In the genomic region with DNA sequence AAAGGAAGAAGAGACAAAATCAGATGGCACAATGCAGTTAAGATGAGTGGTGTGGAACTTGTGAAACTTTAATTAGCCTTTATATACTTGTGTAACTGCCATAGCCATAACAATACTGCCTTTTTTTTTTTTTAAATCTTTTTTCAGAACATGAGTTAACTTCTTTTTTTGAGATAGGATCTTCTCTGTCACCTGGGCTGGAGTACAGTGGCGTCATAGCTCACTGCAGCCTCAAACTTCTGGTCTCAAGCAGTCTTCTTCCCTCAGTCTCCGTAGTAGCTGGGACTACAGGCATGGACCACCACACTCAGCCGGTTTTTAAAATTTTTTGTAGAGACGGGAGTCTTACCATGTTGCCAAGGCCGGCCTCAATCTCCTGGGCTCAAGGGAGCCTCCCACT, we compare ENCODE assay signal across 19 cellular contexts. TPM values are rescaled to one million over a fixed set of nuclear protein-coding genes. Genes with fewer than 3 reads are reported as not detected.
A peak's percentile ranks its signal among the peaks of the same experiment; 100 is the strongest.
DNase-seq lines count a peak whose midpoint lies in the region; ATAC-seq and TF ChIP-seq lines count a peak whose summit lies in the region.
"Had no signal": no experiment of that assay in that cellular context is flagged by ENCODE, and none has a peak within 500 bp of the region (broad histone marks: within the 10 kb centered on the region; RNA-seq: fewer than 3 reads in every experiment).

No MANE protein-coding gene starts in this region.

- no peak for TF ChIP-seq CTCF in CD8-positive, alpha-beta T cell (IDR thresholded peaks at IDR 0.05)

- CTCF ChIA-PET in CD8-positive, alpha-beta T cell (lab: Charles Lee): no interaction called here

- POLR2A ChIA-PET in CD8-positive, alpha-beta T cell (lab: Charles Lee): no interaction called here

- H3K36me3 Mint-ChIP-seq in activated T-cell treated with anti-CD3 and anti-CD28 coated beads, Interleukin-2, amount 50 U/mL, for 72 hours (ENCODE audit: insufficient read depth in 2 of 2): peaks cover 9 to 35% of the 10 kb centered on the region in 2 donors
- H3K36me3 Mint-ChIP-seq in CD8-positive, alpha-beta T cell: peaks cover 47% of the 10 kb centered on the region
- peaks cover 43% of the 10 kb centered on the region for H3K36me3 Mint-ChIP-seq in activated T-helper 1 cell treated with anti-CD3 and anti-CD28 coated beads, Interleukin-12 subunit alpha, Interleukin-12 subunit beta, Interleukin-2, Interleukin-4 antibody, amounts not matched to agents 30 ng/mL and 10 ng/mL and 1 ng/mL, durations not matched to agents 14 hours and 24 hours and 36 hours (ENCODE audit: low read depth)
- H3K36me3 Mint-ChIP-seq in natural killer cell treated with Interleukin-12 subunit alpha and Interleukin-12 subunit beta and Interleukin-15 and Interleukin-18, amount 100 ng/mL, for 72 hours: peaks cover 11% of the 10 kb centered on the region

- TF ChIP-seq POLR2A in erythroblast (IDR thresholded peaks at IDR 0.05; ENCODE audit: low read length): no peak

- peaks cover 86% of the 10 kb centered on the region for H3K4me1 Mint-ChIP-seq in activated T-cell treated with anti-CD3 and anti-CD28 coated beads, Interleukin-2, amount 50 U/mL, for 72 hours (ENCODE audit: low read depth)
- peaks cover 78% of the 10 kb centered on the region for H3K4me1 Mint-ChIP-seq in CD8-positive, alpha-beta T cell (ENCODE audit: low read depth)
- peaks cover 54% of the 10 kb centered on the region for H3K4me1 Mint-ChIP-seq in activated T-helper 1 cell treated with anti-CD3 and anti-CD28 coated beads, Interleukin-12 subunit alpha, Interleukin-12 subunit beta, Interleukin-2, Interleukin-4 antibody, amounts not matched to agents 30 ng/mL and 10 ng/mL and 1 ng/mL, durations not matched to agents 14 hours and 24 hours and 36 hours (ENCODE audit: low read depth)
- peaks cover 57 to 68% of the 10 kb centered on the region in 2 donors for H3K4me1 Mint-ChIP-seq in natural killer cell treated with Interleukin-12 subunit alpha and Interleukin-12 subunit beta and Interleukin-15 and Interleukin-18, amount 100 ng/mL, for 72 hours (ENCODE audit: low read depth in 2 of 2)

- intact Hi-C loops in CD8-positive, alpha-beta T cell (cut with DNase I, micrococcal nuclease): loop anchor here in 1 of 2 experiments (2.0 kb wide), 1 partner anchor 14 kb away; no protein-coding TSS in a partner anchor
- intact Hi-C loops in activated T-helper 1 cell treated with anti-CD3 and anti-CD28 coated beads, Interleukin-12 subunit alpha, Interleukin-12 subunit beta, Interleukin-2, Interleukin-4 antibody, amounts not matched to agents 30 ng/mL and 10 ng/mL and 1 ng/mL, durations not matched to agents 14 hours and 24 hours and 36 hours (cut with micrococcal nuclease): no loop called here

- H3K9me3 ChIP-seq in CD8-positive, alpha-beta T cell (ENCODE audit: low read length): no peaks in the 10 kb centered on the region
- H3K9me3 ChIP-seq: gastrocnemius medialis had no signal

- no peak overlapping the region for H3K27ac ChIP-seq in CD8-positive, alpha-beta T cell (ENCODE audit: low read depth, low read length)

- no peak for ATAC-seq in activated T-cell treated with anti-CD3 and anti-CD28 coated beads, Interleukin-2, amount 50 U/mL, for 72 hours (replicated peaks in 1 of 2)
- no peak for ATAC-seq in CD8-positive, alpha-beta T cell
- no peak for ATAC-seq in natural killer cell treated with Interleukin-12 subunit alpha and Interleukin-12 subunit beta and Interleukin-15 and Interleukin-18, amount 100 ng/mL, for 72 hours
- ATAC-seq in HG03025 (IDR thresholded peaks at IDR 0.05; ENCODE audit: low FRiP score, unreplicated experiment): no peak

- H3K36me3 ChIP-seq in CD8-positive, alpha-beta T cell (ENCODE audit: insufficient read depth, low read length): peaks cover 13% of the 10 kb centered on the region

- DNase-seq in activated T-cell treated with anti-CD3 and anti-CD28 coated beads, Interleukin-2, amount 50 U/mL, for 72 hours: no peak
- no peak for DNase-seq in activated T-cell treated with anti-CD3 and anti-CD28 coated beads, Interleukin-2, amount 50 U/mL, for 1 hour
- no peak for DNase-seq in CD8-positive, alpha-beta T cell
- DNase-seq in activated T-helper 1 cell treated with anti-CD3 and anti-CD28 coated beads, Interleukin-12 subunit alpha, Interleukin-12 subunit beta, Interleukin-2, Interleukin-4 antibody, amounts not matched to agents 30 ng/mL and 10 ng/mL and 1 ng/mL, durations not matched to agents 14 hours and 24 hours and 36 hours (ENCODE audit: low spot score): no peak
- DNase-seq in natural killer cell treated with Interleukin-12 subunit alpha and Interleukin-12 subunit beta and Interleukin-15 and Interleukin-18, amount 100 ng/mL, for 72 hours (ENCODE audit: low spot score): no peak
- DNase-seq in erythroblast (lab: John Stamatoyannopoulos, UW) (no peak), DMS 273 (lab: John Stamatoyannopoulos, UW; ENCODE audit: unreplicated experiment) (no peak)
- DNase-seq: activated CD4-positive, alpha-beta T cell treated with anti-CD3 and anti-CD28 coated beads for 4 hours; DMS79 treated with DMSO at 0.1 percent for 48 hours; dorsolateral prefrontal cortex; gastrocnemius medialis; kidney glomerular epithelial cell; midbrain; NCI-H1048; NCI-H2029; NCI-H446; stimulated activated CD4-positive, alpha-beta T cell treated with anti-CD3 and anti-CD28 coated beads, Interleukin-12 subunit alpha, Interleukin-12 subunit beta, amount 100 ng/mL, for 4 hours; stimulated activated CD8-positive, alpha-beta memory T cell treated with anti-CD3 and anti-CD28 coated beads, Interleukin-4, amount 100 ng/mL, for 48 hours had no signal

- H3K27me3 Mint-ChIP-seq in activated T-cell treated with anti-CD3 and anti-CD28 coated beads, Interleukin-2, amount 50 U/mL, for 72 hours (ENCODE audit: low read depth): no peaks in the 10 kb centered on the region
- no peaks in the 10 kb centered on the region for H3K27me3 Mint-ChIP-seq in CD8-positive, alpha-beta T cell (ENCODE audit: low read depth)
- no peaks in the 10 kb centered on the region for H3K27me3 Mint-ChIP-seq in activated T-helper 1 cell treated with anti-CD3 and anti-CD28 coated beads, Interleukin-12 subunit alpha, Interleukin-12 subunit beta, Interleukin-2, Interleukin-4 antibody, amounts not matched to agents 30 ng/mL and 10 ng/mL and 1 ng/mL, durations not matched to agents 14 hours and 24 hours and 36 hours (ENCODE audit: insufficient read depth)
- H3K27me3 Mint-ChIP-seq in natural killer cell treated with Interleukin-12 subunit alpha and Interleukin-12 subunit beta and Interleukin-15 and Interleukin-18, amount 100 ng/mL, for 72 hours: no peaks in the 10 kb centered on the region

- H3K9me3 Mint-ChIP-seq in activated T-cell treated with anti-CD3 and anti-CD28 coated beads, Interleukin-2, amount 50 U/mL, for 72 hours: no peaks in the 10 kb centered on the region
- H3K9me3 Mint-ChIP-seq in CD8-positive, alpha-beta T cell: no peaks in the 10 kb centered on the region
- H3K9me3 Mint-ChIP-seq in activated T-helper 1 cell treated with anti-CD3 and anti-CD28 coated beads, Interleukin-12 subunit alpha, Interleukin-12 subunit beta, Interleukin-2, Interleukin-4 antibody, amounts not matched to agents 30 ng/mL and 10 ng/mL and 1 ng/mL, durations not matched to agents 14 hours and 24 hours and 36 hours: no peaks in the 10 kb centered on the region
- no peaks in the 10 kb centered on the region for H3K9me3 Mint-ChIP-seq in natural killer cell treated with Interleukin-12 subunit alpha and Interleukin-12 subunit beta and Interleukin-15 and Interleukin-18, amount 100 ng/mL, for 72 hours

- peak overlapping the region; percentile 79 for H3K27ac Mint-ChIP-seq in activated T-cell treated with anti-CD3 and anti-CD28 coated beads, Interleukin-2, amount 50 U/mL, for 72 hours
- H3K27ac Mint-ChIP-seq in CD8-positive, alpha-beta T cell: peak overlapping the region; percentile 30
- peak overlapping the region; percentile 35 for H3K27ac Mint-ChIP-seq in activated T-helper 1 cell treated with anti-CD3 and anti-CD28 coated beads, Interleukin-12 subunit alpha, Interleukin-12 subunit beta, Interleukin-2, Interleukin-4 antibody, amounts not matched to agents 30 ng/mL and 10 ng/mL and 1 ng/mL, durations not matched to agents 14 hours and 24 hours and 36 hours
- peak overlapping the region; percentile 17 to 55 for H3K27ac Mint-ChIP-seq in natural killer cell treated with Interleukin-12 subunit alpha and Interleukin-12 subunit beta and Interleukin-15 and Interleukin-18, amount 100 ng/mL, for 72 hours

- peaks cover 31% of the 10 kb centered on the region for H3K4me1 ChIP-seq in CD8-positive, alpha-beta T cell (ENCODE audit: insufficient read depth, low read length)

- no peaks in the 10 kb centered on the region for H3K27me3 ChIP-seq in CD8-positive, alpha-beta T cell (ENCODE audit: insufficient read depth, low read length)
- H3K27me3 ChIP-seq: dorsolateral prefrontal cortex, gastrocnemius medialis had no signal

- H3K4me3 Mint-ChIP-seq in activated T-cell treated with anti-CD3 and anti-CD28 coated beads, Interleukin-2, amount 50 U/mL, for 72 hours: no peak overlapping the region
- H3K4me3 Mint-ChIP-seq in CD8-positive, alpha-beta T cell: no peak overlapping the region
- H3K4me3 Mint-ChIP-seq in activated T-helper 1 cell treated with anti-CD3 and anti-CD28 coated beads, Interleukin-12 subunit alpha, Interleukin-12 subunit beta, Interleukin-2, Interleukin-4 antibody, amounts not matched to agents 30 ng/mL and 10 ng/mL and 1 ng/mL, durations not matched to agents 14 hours and 24 hours and 36 hours: no peak overlapping the region
- no peak overlapping the region for H3K4me3 Mint-ChIP-seq in natural killer cell treated with Interleukin-12 subunit alpha and Interleukin-12 subunit beta and Interleukin-15 and Interleukin-18, amount 100 ng/mL, for 72 hours

- no peak overlapping the region for H3K4me3 ChIP-seq in CD8-positive, alpha-beta T cell (ENCODE audit: low read depth, low read length)
- H3K4me3 ChIP-seq: dorsolateral prefrontal cortex, gastrocnemius medialis had no signal

RNA-seq across cellular contexts. Expression of a gene that starts 37.2 kb away (rescaled TPM):
- total RNA-seq in activated T-cell treated with anti-CD3 and anti-CD28 coated beads, Interleukin-2, amount 50 U/mL, for 72 hours: 100 to 1,000 TPM in 1 of 2 donors, 10 to 100 TPM in 1; 95.8 to 104 TPM
- total RNA-seq in CD8-positive, alpha-beta T cell: 100 to 1,000 TPM; 164 to 165 TPM
- total RNA-seq in activated T-helper 1 cell treated with anti-CD3 and anti-CD28 coated beads, Interleukin-12 subunit alpha, Interleukin-12 subunit beta, Interleukin-2, Interleukin-4 antibody, amounts not matched to agents 30 ng/mL and 10 ng/mL and 1 ng/mL, durations not matched to agents 14 hours and 24 hours and 36 hours: 94.6 and 106 TPM in 2 replicates
- total RNA-seq in natural killer cell treated with Interleukin-12 subunit alpha and Interleukin-12 subunit beta and Interleukin-15 and Interleukin-18, amount 100 ng/mL, for 72 hours: 10 to 100 TPM; 88.3 to 91.1 TPM
